Comparison of ENCODE assay signal across 8 cellular contexts in the genomic region with DNA sequence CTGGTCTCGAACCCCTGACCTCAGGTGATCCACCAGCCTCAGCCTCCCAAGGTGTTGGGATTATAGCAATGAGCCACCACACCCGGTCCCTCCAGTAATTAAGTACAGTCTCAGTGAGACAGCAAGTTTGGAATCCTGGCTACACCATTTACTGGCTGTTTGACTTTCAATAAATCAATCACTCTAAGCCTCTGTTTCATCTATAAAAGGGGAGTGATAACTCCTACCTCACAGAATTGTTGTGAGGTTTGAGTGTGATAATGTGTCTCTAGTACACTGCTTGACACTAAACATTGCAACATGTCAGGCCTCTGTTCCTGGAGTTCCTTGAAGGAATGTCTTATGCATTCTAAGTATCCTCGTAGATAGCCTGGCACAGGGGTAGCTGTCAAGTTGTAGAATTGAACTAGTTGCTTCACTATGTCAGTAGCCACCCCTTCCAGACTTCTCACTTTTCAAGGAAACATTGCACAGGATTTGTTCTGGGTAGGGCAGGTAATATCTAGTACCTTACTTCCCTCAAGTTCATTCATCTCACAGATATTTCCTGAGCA. TPM values are rescaled to one million over a fixed set of nuclear protein-coding genes. Genes with fewer than 3 reads are reported as not detected.
DNase-seq lines count a peak whose midpoint lies in the region; TF ChIP-seq lines count a peak whose summit lies in the region.

No MANE protein-coding gene starts in this region.

- POLR2A ChIA-PET in activated CD4-positive, alpha-beta memory T cell treated with anti-CD3 and anti-CD28 coated beads for 36 hours (lab: Charles Lee) = interaction anchor here (1.3 kb wide), 1 partner anchor 7 kb away, joined by 7 read pairs; no protein-coding TSS in a partner anchor

- TF ChIP-seq POLR2A in stomach (IDR thresholded peaks at IDR 0.05) = no peak

- peaks cover 9 to 31% (median 26%) of the 10 kb centered on the region in 4 donors for H3K36me3 ChIP-seq in stomach

- DNase-seq in T-helper 1 cell = no peak
- DNase-seq in activated CD4-positive, alpha-beta memory T cell treated with anti-CD3 and anti-CD28 coated beads for 36 hours = no peak
- no peak for DNase-seq in glutamatergic neuron
- DNase-seq in stomach = no peak
- DNase-seq in stimulated activated CD4-positive, alpha-beta T cell treated with anti-CD3 and anti-CD28 coated beads, Interleukin-1b, Interleukin-23, amount 100 ng/mL, for 48 hours = no peak
- no peak for DNase-seq in NCI-H1105 treated with DMSO at 0.1 percent for 48 hours (lab: John Stamatoyannopoulos, UW)
- DNase-seq in HT-29 (ENCODE audit: low spot score) = no peak

- no peaks in the 10 kb centered on the region for H3K9me3 Mint-ChIP-seq in T-helper 1 cell treated with Interleukin-12 subunit alpha and Interleukin-12 subunit beta and Interleukin-4 antibody, amounts not matched to agents 30 μg/mL and 1 μg/mL, for 36 hours
- H3K9me3 Mint-ChIP-seq in activated CD4-positive, alpha-beta memory T cell treated with anti-CD3 and anti-CD28 coated beads for 36 hours = peaks cover 2% of the 10 kb centered on the region
- peaks cover 15% of the 10 kb centered on the region for H3K9me3 Mint-ChIP-seq in glutamatergic neuron (ENCODE audit: unreplicated experiment)

- TF ChIP-seq CTCF in glutamatergic neuron (IDR thresholded peaks at IDR 0.05; ENCODE audit: partially characterized antibody, unreplicated experiment) (no peak), stomach (IDR thresholded peaks at IDR 0.05) (no peak)

- CTCF ChIA-PET in activated CD4-positive, alpha-beta memory T cell treated with anti-CD3 and anti-CD28 coated beads for 36 hours (lab: Charles Lee) = interaction anchor here (1.5 to 4.6 kb wide), 4 partner anchors 8 to 107 kb away, joined by 4 to 32 read pairs (median 8); a partner anchor contains a TSS

- H3K4me3 Mint-ChIP-seq in T-helper 1 cell treated with Interleukin-12 subunit alpha and Interleukin-12 subunit beta and Interleukin-4 antibody, amounts not matched to agents 30 μg/mL and 1 μg/mL, for 36 hours = peak overlapping the region; percentile 87
- peak overlapping the region; percentile 76 for H3K4me3 Mint-ChIP-seq in activated CD4-positive, alpha-beta memory T cell treated with anti-CD3 and anti-CD28 coated beads for 36 hours
- H3K4me3 Mint-ChIP-seq in glutamatergic neuron (ENCODE audit: unreplicated experiment) = peak overlapping the region; percentile 84

- peak overlapping the region in 4 of 5 donors; percentile 91 to 95 (median 94) for H3K27ac ChIP-seq in stomach

- no peak for TF ChIP-seq EP300 in stomach (IDR thresholded peaks at IDR 0.05)

- peaks cover 30 to 56% (median 46%) of the 10 kb centered on the region in 4 donors for H3K4me1 ChIP-seq in stomach

- 71 to 86% (median 79%) methylated on average over 3 of the region's 3 CpGs for WGBS in stomach, 5 donors

- intact Hi-C loops in activated CD4-positive, alpha-beta memory T cell treated with anti-CD3 and anti-CD28 coated beads for 36 hours (cut with micrococcal nuclease) = loop anchor here (5.0 kb wide), 3 partner anchors 51 to 106 kb away; a partner anchor contains a TSS
- intact Hi-C loops in stomach (cut with DNase I; ENCODE audit: low total_unique reads) = no loop called here

- no peaks in the 10 kb centered on the region for H3K9me3 ChIP-seq in stomach

- H3K27ac Mint-ChIP-seq in T-helper 1 cell treated with Interleukin-12 subunit alpha and Interleukin-12 subunit beta and Interleukin-4 antibody, amounts not matched to agents 30 μg/mL and 1 μg/mL, for 36 hours = peak overlapping the region; percentile 85
- peak overlapping the region; percentile 85 for H3K27ac Mint-ChIP-seq in activated CD4-positive, alpha-beta memory T cell treated with anti-CD3 and anti-CD28 coated beads for 36 hours
- H3K27ac Mint-ChIP-seq in glutamatergic neuron (ENCODE audit: unreplicated experiment) = peak overlapping the region; percentile 87

- H3K4me3 ChIP-seq in stomach = peak overlapping the region in 1 of 4 donors; percentile 60

- peaks cover 4% of the 10 kb centered on the region for H3K27me3 Mint-ChIP-seq in T-helper 1 cell treated with Interleukin-12 subunit alpha and Interleukin-12 subunit beta and Interleukin-4 antibody, amounts not matched to agents 30 μg/mL and 1 μg/mL, for 36 hours (ENCODE audit: low read depth)
- peaks cover 2% of the 10 kb centered on the region for H3K27me3 Mint-ChIP-seq in activated CD4-positive, alpha-beta memory T cell treated with anti-CD3 and anti-CD28 coated beads for 36 hours
- peaks cover 13% of the 10 kb centered on the region for H3K27me3 Mint-ChIP-seq in glutamatergic neuron (ENCODE audit: unreplicated experiment)

- H3K36me3 Mint-ChIP-seq in T-helper 1 cell treated with Interleukin-12 subunit alpha and Interleukin-12 subunit beta and Interleukin-4 antibody, amounts not matched to agents 30 μg/mL and 1 μg/mL, for 36 hours (ENCODE audit: low read depth) = peaks cover 18% of the 10 kb centered on the region
- peaks cover 7% of the 10 kb centered on the region for H3K36me3 Mint-ChIP-seq in activated CD4-positive, alpha-beta memory T cell treated with anti-CD3 and anti-CD28 coated beads for 36 hours
- peaks cover 7% of the 10 kb centered on the region for H3K36me3 Mint-ChIP-seq in glutamatergic neuron (ENCODE audit: unreplicated experiment)

- peaks cover 42% of the 10 kb centered on the region for H3K4me1 Mint-ChIP-seq in T-helper 1 cell treated with Interleukin-12 subunit alpha and Interleukin-12 subunit beta and Interleukin-4 antibody, amounts not matched to agents 30 μg/mL and 1 μg/mL, for 36 hours (ENCODE audit: low read depth)
- H3K4me1 Mint-ChIP-seq in activated CD4-positive, alpha-beta memory T cell treated with anti-CD3 and anti-CD28 coated beads for 36 hours (ENCODE audit: low read depth) = peaks cover 45% of the 10 kb centered on the region
- peaks cover 14% of the 10 kb centered on the region for H3K4me1 Mint-ChIP-seq in glutamatergic neuron (ENCODE audit: low read depth, unreplicated experiment)

- no peaks in the 10 kb centered on the region for H3K27me3 ChIP-seq in stomach

RNA-seq across cellular contexts. Expression of a gene that starts 12.4 kb away (rescaled TPM):
- 10 to 100 TPM; 32.9 to 34.1 TPM for total RNA-seq in activated CD4-positive, alpha-beta memory T cell treated with anti-CD3 and anti-CD28 coated beads for 36 hours
- total RNA-seq in glutamatergic neuron (ENCODE audit: unreplicated experiment) (51.2 TPM), stomach (10 to 100 TPM in 4 of 5 donors, 1 to 10 TPM in 1; 2.8 to 77.9 (median 19.6) TPM)
- 10 to 100 TPM in 2 of 3 donors, 1 to 10 TPM in 1; 9.7 to 20.5 (median 11.6) TPM for polyA plus RNA-seq in stomach
- total RNA-seq in HT-29 (2014; rRNA removed; shearing (Covaris generic)) = 8.6 and 12.6 TPM in 2 replicates

RNA-seq across cellular contexts. Expression of a gene that starts 19.3 kb away (rescaled TPM):
- 10 to 100 TPM; 89.6 to 91.7 TPM for total RNA-seq in activated CD4-positive, alpha-beta memory T cell treated with anti-CD3 and anti-CD28 coated beads for 36 hours
- total RNA-seq in glutamatergic neuron (ENCODE audit: unreplicated experiment) (65.8 TPM), stomach (10 to 100 TPM in 4 of 5 donors, 1 to 10 TPM in 1; 7.0 to 32.6 (median 24.1) TPM)
- polyA plus RNA-seq in stomach = 10 to 100 TPM; 25.8 to 48.4 (median 45.4) TPM
- 112 and 114 TPM in 2 replicates for total RNA-seq in HT-29 (2014; rRNA removed; shearing (Covaris generic))

RNA-seq across cellular contexts. Expression of a gene that starts 30.4 kb away (rescaled TPM):
- total RNA-seq in activated CD4-positive, alpha-beta memory T cell treated with anti-CD3 and anti-CD28 coated beads for 36 hours = 10 to 100 TPM; 62.0 to 68.1 TPM
- total RNA-seq in glutamatergic neuron (ENCODE audit: unreplicated experiment) = 74.8 TPM
- total RNA-seq in stomach = 10 to 100 TPM; 29.7 to 77.6 (median 53.6) TPM
- 10 to 100 TPM; 16.0 to 46.4 (median 17.0) TPM for polyA plus RNA-seq in stomach
- total RNA-seq in HT-29 (2014; rRNA removed; shearing (Covaris generic)) = 29.3 and 35.2 TPM in 2 replicates

RNA-seq across cellular contexts. Expression of a gene that starts 34.4 kb away (rescaled TPM):
- 1 to 10 TPM; 1.9 to 2.4 TPM for total RNA-seq in activated CD4-positive, alpha-beta memory T cell treated with anti-CD3 and anti-CD28 coated beads for 36 hours
- total RNA-seq in glutamatergic neuron (ENCODE audit: unreplicated experiment) (30.5 TPM), stomach (10 to 100 TPM in 1 of 5 donors, 1 to 10 TPM in 4; 1.1 to 13.6 (median 2.7) TPM)
- polyA plus RNA-seq in stomach = 1 to 10 TPM in 2 of 3 donors, under 1 TPM in 1; 0.46 to 3.1 (median 1.1) TPM
- 4.3 and 6.4 TPM in 2 replicates for total RNA-seq in HT-29 (2014; rRNA removed; shearing (Covaris generic))

RNA-seq across cellular contexts. Expression of a gene that starts 34.4 kb away (rescaled TPM):
- total RNA-seq in activated CD4-positive, alpha-beta memory T cell treated with anti-CD3 and anti-CD28 coated beads for 36 hours = 10 to 100 TPM; 45.2 to 47.9 TPM
- 26.1 TPM for total RNA-seq in glutamatergic neuron (ENCODE audit: unreplicated experiment)
- total RNA-seq in stomach = 10 to 100 TPM in 4 of 5 donors, 1 to 10 TPM in 1; 1.2 to 54.9 (median 25.2) TPM
- 10 to 100 TPM; 48.3 to 71.1 (median 58.2) TPM for polyA plus RNA-seq in stomach
- total RNA-seq in HT-29 (2014; rRNA removed; shearing (Covaris generic)) = 72.2 and 86.8 TPM in 2 replicates
